In the genomic region with DNA sequence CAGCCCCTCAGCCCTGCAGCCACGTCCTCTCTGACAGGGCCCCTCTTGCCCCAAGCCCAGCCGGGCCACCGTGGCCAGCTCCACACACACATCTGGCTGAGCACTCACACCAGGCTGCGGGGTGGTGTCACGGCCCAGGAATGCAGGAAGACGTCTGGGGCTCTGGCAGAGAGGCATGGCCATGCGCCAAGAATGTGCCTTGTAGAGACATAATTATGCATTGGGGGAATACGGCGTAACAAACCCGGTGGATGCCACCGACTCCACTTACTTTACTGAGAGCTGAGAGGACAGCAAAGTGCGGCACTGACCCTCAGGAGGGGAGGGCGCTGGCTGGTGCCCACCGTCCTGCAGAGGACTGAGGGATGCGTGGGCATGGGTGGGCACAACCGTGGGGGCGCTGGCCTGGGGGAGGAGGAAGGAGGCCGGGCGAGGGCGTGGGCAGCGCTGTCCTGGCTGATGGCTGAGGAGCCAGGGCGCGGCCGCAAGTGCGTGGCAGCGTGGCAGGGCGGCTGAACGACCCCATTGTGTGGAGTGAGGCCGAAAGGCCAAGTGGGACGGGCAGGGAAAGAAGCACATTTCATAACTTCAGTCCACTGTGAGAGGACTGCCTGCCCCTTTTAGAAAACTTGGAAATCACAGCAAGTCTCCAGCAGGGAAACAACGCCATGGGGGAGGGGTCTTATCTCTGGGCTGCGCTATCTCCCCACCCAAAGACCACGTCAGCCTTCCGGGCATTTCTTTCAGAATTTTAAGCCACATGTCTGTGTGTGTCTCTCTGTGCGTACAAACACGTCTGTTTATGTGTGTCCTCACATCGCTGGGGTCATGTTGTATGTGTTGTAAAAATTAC, we compare ENCODE assay signal across 1 cellular context.
TF ChIP-seq lines count a peak whose summit lies in the region.

No MANE protein-coding gene starts in this region.

TF ChIP-seq in HEK293, 187 proteins besides CTCF, POLR2A, EP300 and RAD21 (continued from another document and continues in another):
- TF ChIP-seq, protein P1, sequence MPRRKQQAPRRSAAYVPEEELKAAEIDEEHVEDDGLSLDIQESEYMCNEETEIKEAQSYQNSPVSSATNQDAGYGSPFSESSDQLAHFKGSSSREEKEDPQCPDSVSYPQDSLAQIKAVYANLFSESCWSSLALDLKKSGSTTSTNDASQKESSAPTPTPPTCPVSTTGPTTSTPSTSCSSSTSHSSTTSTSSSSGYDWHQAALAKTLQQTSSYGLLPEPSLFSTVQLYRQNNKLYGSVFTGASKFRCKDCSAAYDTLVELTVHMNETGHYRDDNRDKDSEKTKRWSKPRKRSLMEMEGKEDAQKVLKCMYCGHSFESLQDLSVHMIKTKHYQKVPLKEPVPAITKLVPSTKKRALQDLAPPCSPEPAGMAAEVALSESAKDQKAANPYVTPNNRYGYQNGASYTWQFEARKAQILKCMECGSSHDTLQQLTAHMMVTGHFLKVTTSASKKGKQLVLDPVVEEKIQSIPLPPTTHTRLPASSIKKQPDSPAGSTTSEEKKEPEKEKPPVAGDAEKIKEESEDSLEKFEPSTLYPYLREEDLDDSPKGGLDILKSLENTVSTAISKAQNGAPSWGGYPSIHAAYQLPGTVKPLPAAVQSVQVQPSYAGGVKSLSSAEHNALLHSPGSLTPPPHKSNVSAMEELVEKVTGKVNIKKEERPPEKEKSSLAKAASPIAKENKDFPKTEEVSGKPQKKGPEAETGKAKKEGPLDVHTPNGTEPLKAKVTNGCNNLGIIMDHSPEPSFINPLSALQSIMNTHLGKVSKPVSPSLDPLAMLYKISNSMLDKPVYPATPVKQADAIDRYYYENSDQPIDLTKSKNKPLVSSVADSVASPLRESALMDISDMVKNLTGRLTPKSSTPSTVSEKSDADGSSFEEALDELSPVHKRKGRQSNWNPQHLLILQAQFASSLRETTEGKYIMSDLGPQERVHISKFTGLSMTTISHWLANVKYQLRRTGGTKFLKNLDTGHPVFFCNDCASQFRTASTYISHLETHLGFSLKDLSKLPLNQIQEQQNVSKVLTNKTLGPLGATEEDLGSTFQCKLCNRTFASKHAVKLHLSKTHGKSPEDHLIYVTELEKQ (tag by site-specific recombination; IDR thresholded peaks at IDR 0.05; ENCODE audit: borderline replicate concordance), result no peak
- TF ChIP-seq ZNF19 (tag by site-specific recombination; IDR thresholded peaks at IDR 0.05; ENCODE audit: low read depth) (no peak), ZNF391 (tag by site-specific recombination; IDR thresholded peaks at IDR 0.05; ENCODE audit: borderline replicate concordance, low read depth) (no peak), ZNF433 (tag by site-specific recombination; IDR thresholded peaks at IDR 0.05; ENCODE audit: low read depth) (no peak), GFI1B (tag by site-specific recombination; IDR thresholded peaks at IDR 0.05) (no peak), KLF16 (tag by site-specific recombination; IDR thresholded peaks at IDR 0.05) (no peak), ZNF600 (tag by site-specific recombination; IDR thresholded peaks at IDR 0.05) (peak; percentile 62; the same call in 1 of the 2 replicates), ZNF624 (tag by site-specific recombination; IDR thresholded peaks at IDR 0.05) (no peak), ZNF416 (tag by site-specific recombination; IDR thresholded peaks at IDR 0.05) (no peak), SP7 (tag by site-specific recombination; IDR thresholded peaks at IDR 0.05) (peak; percentile 89), ZNF354C (tag by site-specific recombination; IDR thresholded peaks at IDR 0.05; ENCODE audit: borderline replicate concordance, low read depth) (no peak), ZNF133 (tag by site-specific recombination; IDR thresholded peaks at IDR 0.05) (no peak), ZIC2 (tag by site-specific recombination; IDR thresholded peaks at IDR 0.05) (peak; percentile 61), FEZF1 (tag by site-specific recombination; IDR thresholded peaks at IDR 0.05) (no peak), REPIN1 (tag by site-specific recombination; IDR thresholded peaks at IDR 0.05; ENCODE audit: low read depth) (no peak), YY2 (tag by site-specific recombination; IDR thresholded peaks at IDR 0.05) (no peak), ZNF302 (tag by site-specific recombination; IDR thresholded peaks at IDR 0.05; ENCODE audit: low read depth) (no peak), ZNF626 (tag by site-specific recombination; IDR thresholded peaks at IDR 0.05) (no peak), ZNF530 (tag by site-specific recombination; IDR thresholded peaks at IDR 0.05; ENCODE audit: low read depth) (no peak), ZNF341 (tag by site-specific recombination; IDR thresholded peaks at IDR 0.05; ENCODE audit: low read depth) (no peak), ZNF366 (tag by site-specific recombination; conservative IDR thresholded peaks at IDR 0.05) (peak; percentile 76), KLF9 (tag by site-specific recombination; IDR thresholded peaks at IDR 0.05; ENCODE audit: low read depth) (no peak; the same call in 1 of the 2 replicates), ZNF155 (tag by site-specific recombination; IDR thresholded peaks at IDR 0.05) (no peak), ZBTB17 (tag by site-specific recombination; IDR thresholded peaks at IDR 0.05) (peak; percentile 61), ZFP69B (tag by site-specific recombination; IDR thresholded peaks at IDR 0.05) (no peak), ZNF221 (tag by site-specific recombination; IDR thresholded peaks at IDR 0.05; ENCODE audit: borderline replicate concordance) (no peak), ZNF24 (tag by site-specific recombination; IDR thresholded peaks at IDR 0.05) (0 out of 2 replicates have a peak, but pooled peaks have one; percentile 22), GLIS1 (tag by site-specific recombination; IDR thresholded peaks at IDR 0.05) (peak; percentile 59), ZNF555 (tag by site-specific recombination; conservative IDR thresholded peaks at IDR 0.05) (no peak), ZNF324 (tag by site-specific recombination; IDR thresholded peaks at IDR 0.05) (0 out of 2 replicates have a peak, but pooled peaks have one; percentile 50), EGR2 (tag by site-specific recombination; IDR thresholded peaks at IDR 0.05; ENCODE audit: low read depth) (peak; percentile 87), ZFP3 (tag by site-specific recombination; IDR thresholded peaks at IDR 0.05; ENCODE audit: low read depth) (no peak), KLF1 (tag by site-specific recombination; IDR thresholded peaks at IDR 0.05) (peak; percentile 74), ZNF560 (tag by site-specific recombination; IDR thresholded peaks at IDR 0.05; ENCODE audit: borderline replicate concordance) (no peak)
- TF ChIP-seq, protein P2, sequence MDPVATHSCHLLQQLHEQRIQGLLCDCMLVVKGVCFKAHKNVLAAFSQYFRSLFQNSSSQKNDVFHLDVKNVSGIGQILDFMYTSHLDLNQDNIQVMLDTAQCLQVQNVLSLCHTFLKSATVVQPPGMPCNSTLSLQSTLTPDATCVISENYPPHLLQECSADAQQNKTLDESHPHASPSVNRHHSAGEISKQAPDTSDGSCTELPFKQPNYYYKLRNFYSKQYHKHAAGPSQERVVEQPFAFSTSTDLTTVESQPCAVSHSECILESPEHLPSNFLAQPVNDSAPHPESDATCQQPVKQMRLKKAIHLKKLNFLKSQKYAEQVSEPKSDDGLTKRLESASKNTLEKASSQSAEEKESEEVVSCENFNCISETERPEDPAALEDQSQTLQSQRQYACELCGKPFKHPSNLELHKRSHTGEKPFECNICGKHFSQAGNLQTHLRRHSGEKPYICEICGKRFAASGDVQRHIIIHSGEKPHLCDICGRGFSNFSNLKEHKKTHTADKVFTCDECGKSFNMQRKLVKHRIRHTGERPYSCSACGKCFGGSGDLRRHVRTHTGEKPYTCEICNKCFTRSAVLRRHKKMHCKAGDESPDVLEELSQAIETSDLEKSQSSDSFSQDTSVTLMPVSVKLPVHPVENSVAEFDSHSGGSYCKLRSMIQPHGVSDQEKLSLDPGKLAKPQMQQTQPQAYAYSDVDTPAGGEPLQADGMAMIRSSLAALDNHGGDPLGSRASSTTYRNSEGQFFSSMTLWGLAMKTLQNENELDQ (tag by site-specific recombination; IDR thresholded peaks at IDR 0.05; ENCODE audit: low read depth), result no peak
- TF ChIP-seq, protein P3, sequence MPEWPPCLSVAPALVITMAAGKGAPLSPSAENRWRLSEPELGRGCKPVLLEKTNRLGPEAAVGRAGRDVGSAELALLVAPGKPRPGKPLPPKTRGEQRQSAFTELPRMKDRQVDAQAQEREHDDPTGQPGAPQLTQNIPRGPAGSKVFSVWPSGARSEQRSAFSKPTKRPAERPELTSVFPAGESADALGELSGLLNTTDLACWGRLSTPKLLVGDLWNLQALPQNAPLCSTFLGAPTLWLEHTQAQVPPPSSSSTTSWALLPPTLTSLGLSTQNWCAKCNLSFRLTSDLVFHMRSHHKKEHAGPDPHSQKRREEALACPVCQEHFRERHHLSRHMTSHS (tag by site-specific recombination; IDR thresholded peaks at IDR 0.05), result no peak
- TF ChIP-seq, protein P4, sequence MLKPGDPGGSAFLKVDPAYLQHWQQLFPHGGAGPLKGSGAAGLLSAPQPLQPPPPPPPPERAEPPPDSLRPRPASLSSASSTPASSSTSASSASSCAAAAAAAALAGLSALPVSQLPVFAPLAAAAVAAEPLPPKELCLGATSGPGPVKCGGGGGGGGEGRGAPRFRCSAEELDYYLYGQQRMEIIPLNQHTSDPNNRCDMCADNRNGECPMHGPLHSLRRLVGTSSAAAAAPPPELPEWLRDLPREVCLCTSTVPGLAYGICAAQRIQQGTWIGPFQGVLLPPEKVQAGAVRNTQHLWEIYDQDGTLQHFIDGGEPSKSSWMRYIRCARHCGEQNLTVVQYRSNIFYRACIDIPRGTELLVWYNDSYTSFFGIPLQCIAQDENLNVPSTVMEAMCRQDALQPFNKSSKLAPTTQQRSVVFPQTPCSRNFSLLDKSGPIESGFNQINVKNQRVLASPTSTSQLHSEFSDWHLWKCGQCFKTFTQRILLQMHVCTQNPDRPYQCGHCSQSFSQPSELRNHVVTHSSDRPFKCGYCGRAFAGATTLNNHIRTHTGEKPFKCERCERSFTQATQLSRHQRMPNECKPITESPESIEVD (tag by site-specific recombination; IDR thresholded peaks at IDR 0.05), result no peak
- TF ChIP-seq, protein P5, sequence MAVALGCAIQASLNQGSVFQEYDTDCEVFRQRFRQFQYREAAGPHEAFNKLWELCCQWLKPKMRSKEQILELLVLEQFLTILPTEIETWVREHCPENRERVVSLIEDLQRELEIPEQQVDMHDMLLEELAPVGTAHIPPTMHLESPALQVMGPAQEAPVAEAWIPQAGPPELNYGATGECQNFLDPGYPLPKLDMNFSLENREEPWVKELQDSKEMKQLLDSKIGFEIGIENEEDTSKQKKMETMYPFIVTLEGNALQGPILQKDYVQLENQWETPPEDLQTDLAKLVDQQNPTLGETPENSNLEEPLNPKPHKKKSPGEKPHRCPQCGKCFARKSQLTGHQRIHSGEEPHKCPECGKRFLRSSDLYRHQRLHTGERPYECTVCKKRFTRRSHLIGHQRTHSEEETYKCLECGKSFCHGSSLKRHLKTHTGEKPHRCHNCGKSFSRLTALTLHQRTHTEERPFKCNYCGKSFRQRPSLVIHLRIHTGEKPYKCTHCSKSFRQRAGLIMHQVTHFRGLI (tag by site-specific recombination; IDR thresholded peaks at IDR 0.05), result peak; percentile 59
- TF ChIP-seq, protein P6, sequence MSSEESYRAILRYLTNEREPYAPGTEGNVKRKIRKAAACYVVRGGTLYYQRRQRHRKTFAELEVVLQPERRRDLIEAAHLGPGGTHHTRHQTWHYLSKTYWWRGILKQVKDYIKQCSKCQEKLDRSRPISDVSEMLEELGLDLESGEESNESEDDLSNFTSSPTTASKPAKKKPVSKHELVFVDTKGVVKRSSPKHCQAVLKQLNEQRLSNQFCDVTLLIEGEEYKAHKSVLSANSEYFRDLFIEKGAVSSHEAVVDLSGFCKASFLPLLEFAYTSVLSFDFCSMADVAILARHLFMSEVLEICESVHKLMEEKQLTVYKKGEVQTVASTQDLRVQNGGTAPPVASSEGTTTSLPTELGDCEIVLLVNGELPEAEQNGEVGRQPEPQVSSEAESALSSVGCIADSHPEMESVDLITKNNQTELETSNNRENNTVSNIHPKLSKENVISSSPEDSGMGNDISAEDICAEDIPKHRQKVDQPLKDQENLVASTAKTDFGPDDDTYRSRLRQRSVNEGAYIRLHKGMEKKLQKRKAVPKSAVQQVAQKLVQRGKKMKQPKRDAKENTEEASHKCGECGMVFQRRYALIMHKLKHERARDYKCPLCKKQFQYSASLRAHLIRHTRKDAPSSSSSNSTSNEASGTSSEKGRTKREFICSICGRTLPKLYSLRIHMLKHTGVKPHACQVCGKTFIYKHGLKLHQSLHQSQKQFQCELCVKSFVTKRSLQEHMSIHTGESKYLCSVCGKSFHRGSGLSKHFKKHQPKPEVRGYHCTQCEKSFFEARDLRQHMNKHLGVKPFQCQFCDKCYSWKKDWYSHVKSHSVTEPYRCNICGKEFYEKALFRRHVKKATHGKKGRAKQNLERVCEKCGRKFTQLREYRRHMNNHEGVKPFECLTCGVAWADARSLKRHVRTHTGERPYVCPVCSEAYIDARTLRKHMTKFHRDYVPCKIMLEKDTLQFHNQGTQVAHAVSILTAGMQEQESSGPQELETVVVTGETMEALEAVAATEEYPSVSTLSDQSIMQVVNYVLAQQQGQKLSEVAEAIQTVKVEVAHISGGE (tag by site-specific recombination; conservative IDR thresholded peaks at IDR 0.05; ENCODE audit: low read depth), result no peak
- TF ChIP-seq, protein P7, sequence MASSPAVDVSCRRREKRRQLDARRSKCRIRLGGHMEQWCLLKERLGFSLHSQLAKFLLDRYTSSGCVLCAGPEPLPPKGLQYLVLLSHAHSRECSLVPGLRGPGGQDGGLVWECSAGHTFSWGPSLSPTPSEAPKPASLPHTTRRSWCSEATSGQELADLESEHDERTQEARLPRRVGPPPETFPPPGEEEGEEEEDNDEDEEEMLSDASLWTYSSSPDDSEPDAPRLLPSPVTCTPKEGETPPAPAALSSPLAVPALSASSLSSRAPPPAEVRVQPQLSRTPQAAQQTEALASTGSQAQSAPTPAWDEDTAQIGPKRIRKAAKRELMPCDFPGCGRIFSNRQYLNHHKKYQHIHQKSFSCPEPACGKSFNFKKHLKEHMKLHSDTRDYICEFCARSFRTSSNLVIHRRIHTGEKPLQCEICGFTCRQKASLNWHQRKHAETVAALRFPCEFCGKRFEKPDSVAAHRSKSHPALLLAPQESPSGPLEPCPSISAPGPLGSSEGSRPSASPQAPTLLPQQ (tag by site-specific recombination; IDR thresholded peaks at IDR 0.05), result peak; percentile 55; the same call in 1 of the 2 replicates
- TF ChIP-seq, protein P8, sequence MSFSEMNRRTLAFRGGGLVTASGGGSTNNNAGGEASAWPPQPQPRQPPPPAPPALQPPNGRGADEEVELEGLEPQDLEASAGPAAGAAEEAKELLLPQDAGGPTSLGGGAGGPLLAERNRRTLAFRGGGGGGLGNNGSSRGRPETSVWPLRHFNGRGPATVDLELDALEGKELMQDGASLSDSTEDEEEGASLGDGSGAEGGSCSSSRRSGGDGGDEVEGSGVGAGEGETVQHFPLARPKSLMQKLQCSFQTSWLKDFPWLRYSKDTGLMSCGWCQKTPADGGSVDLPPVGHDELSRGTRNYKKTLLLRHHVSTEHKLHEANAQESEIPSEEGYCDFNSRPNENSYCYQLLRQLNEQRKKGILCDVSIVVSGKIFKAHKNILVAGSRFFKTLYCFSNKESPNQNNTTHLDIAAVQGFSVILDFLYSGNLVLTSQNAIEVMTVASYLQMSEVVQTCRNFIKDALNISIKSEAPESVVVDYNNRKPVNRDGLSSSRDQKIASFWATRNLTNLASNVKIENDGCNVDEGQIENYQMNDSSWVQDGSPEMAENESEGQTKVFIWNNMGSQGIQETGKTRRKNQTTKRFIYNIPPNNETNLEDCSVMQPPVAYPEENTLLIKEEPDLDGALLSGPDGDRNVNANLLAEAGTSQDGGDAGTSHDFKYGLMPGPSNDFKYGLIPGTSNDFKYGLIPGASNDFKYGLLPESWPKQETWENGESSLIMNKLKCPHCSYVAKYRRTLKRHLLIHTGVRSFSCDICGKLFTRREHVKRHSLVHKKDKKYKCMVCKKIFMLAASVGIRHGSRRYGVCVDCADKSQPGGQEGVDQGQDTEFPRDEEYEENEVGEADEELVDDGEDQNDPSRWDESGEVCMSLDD (tag by site-specific recombination; IDR thresholded peaks at IDR 0.05), result no peak
